ENCODE assay signal across 13 cellular contexts in the genomic region with DNA sequence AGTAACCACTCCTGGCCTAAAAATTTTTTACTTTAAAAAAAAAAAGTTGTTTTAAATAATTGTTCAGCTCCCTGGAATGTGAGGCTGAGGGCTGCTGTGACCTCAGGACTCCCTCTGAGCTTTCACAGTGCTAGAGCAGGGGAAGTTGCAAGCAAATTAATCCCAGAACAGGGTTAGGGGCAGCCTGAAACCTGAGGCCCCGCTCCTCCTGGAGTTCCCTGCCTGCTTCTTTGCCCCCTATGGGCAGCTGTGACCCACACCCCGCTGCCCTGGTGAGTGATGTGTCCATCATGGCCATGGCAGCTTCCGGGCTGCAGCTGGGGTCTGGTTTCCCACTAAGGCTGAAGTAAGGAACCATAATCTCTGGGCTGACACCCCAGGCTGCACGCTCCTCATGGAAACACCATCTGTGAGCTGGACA. TPM values are rescaled to one million over a fixed set of nuclear protein-coding genes. Genes with fewer than 3 reads are reported as not detected.
DNase-seq lines count a peak whose midpoint lies in the region; ATAC-seq and TF ChIP-seq lines count a peak whose summit lies in the region.
"Had no signal": no experiment of that assay in that cellular context is flagged by ENCODE, and none has a peak within 500 bp of the region (broad histone marks: within the 10 kb centered on the region; RNA-seq: fewer than 3 reads in every experiment).

No MANE protein-coding gene starts in this region.

- peaks cover 48% of the 10 kb centered on the region for H3F3A ChIP-seq in PC-9 (ENCODE audit: insufficient read depth, low read depth)

- no peaks in the 10 kb centered on the region for H3K9me3 ChIP-seq in PC-9 (ENCODE audit: insufficient read depth, low read depth)
- no peaks in the 10 kb centered on the region for H3K9me3 ChIP-seq in HAP-1
- no peaks in the 10 kb centered on the region for H3K9me3 ChIP-seq in esophagus muscularis mucosa

- intact Hi-C loops in PC-9 (cut with micrococcal nuclease; ENCODE audit: unreplicated experiment): loop anchor here (2.0 to 5.0 kb wide), 3 partner anchors 26 to 117 kb away; a partner anchor contains a TSS
- intact Hi-C loops in natural killer cell (cut with micrococcal nuclease): loop anchor here (5.0 to 10.0 kb wide), 2 partner anchors 37 to 140 kb away; a partner anchor contains a TSS
- intact Hi-C loops in esophagus muscularis mucosa (cut with DNase I): no loop called here

- H3K27me3 ChIP-seq in PC-9 (ENCODE audit: insufficient read depth, low read depth) (no peaks in the 10 kb centered on the region), HAP-1 (ENCODE audit: low read depth) (no peaks in the 10 kb centered on the region), esophagus muscularis mucosa (no peaks in the 10 kb centered on the region)

- H4K20me1 ChIP-seq in PC-9 (ENCODE audit: insufficient read depth): no peaks in the 10 kb centered on the region

- WGBS in esophagus muscularis mucosa: 100% methylated on average over 2 of the region's 4 CpGs

- H3K4me2 ChIP-seq in PC-9: no peak overlapping the region

- H2AFZ ChIP-seq in PC-9: no peak overlapping the region

- no peak for TF ChIP-seq POLR2A in esophagus muscularis mucosa (IDR thresholded peaks at IDR 0.05; ENCODE audit: low read depth)

- peaks cover 15% of the 10 kb centered on the region for H3K36me3 ChIP-seq in PC-9 (ENCODE audit: low read depth)
- H3K36me3 ChIP-seq in HAP-1 (replicated peaks): peaks cover 22% of the 10 kb centered on the region
- peaks cover 4 to 28% (median 24%) of the 10 kb centered on the region in 4 donors for H3K36me3 ChIP-seq in esophagus muscularis mucosa

- BruUV-seq in PC-9 (replicated peaks; lab: Mats Ljungman, UMichigan): no TSS peak

- no peak for ATAC-seq in natural killer cell

- peak overlapping the region; percentile 49; the same call in 1 of the 2 replicates for H3K27ac ChIP-seq in PC-9
- H3K27ac ChIP-seq in esophagus muscularis mucosa (replicated peaks in 1 of 4): no peak overlapping the region

- H3K36me3 Mint-ChIP-seq in natural killer cell: no peaks in the 10 kb centered on the region
- H3K36me3 Mint-ChIP-seq: activated naive CD8-positive, alpha-beta T cell treated with anti-CD3 and anti-CD28 coated beads for 36 hours; naive B cell had no signal

- no peaks in the 10 kb centered on the region for H3K27me3 Mint-ChIP-seq in natural killer cell (ENCODE audit: low read depth in 2 of 2)
- H3K27me3 Mint-ChIP-seq: activated naive CD8-positive, alpha-beta T cell treated with anti-CD3 and anti-CD28 coated beads for 36 hours; naive B cell had no signal

- no peaks in the 10 kb centered on the region for H3K9me2 ChIP-seq in PC-9 (ENCODE audit: insufficient read depth)

- H3K27ac Mint-ChIP-seq in natural killer cell: no peak overlapping the region

- DNase-seq in GM04503 (ENCODE audit: low read depth) (peak; percentile 32), PC-9 (no peak), fibroblast of mammary gland (ENCODE audit: low read depth) (peak; percentile 74), retina (peak; percentile 54), HAP-1 (ENCODE audit: low spot score in 2 of 2) (no peak), natural killer cell (no peak), esophagus muscularis mucosa (ENCODE audit: extremely low spot score) (no peak), inferior parietal cortex (ENCODE audit: extremely low spot score) (no peak)
- DNase-seq: activated naive CD8-positive, alpha-beta T cell treated with anti-CD3 and anti-CD28 coated beads for 36 hours; DMS 273 treated with DMSO at 0.1 percent for 48 hours; naive B cell; NCI-H1417; T-helper 9 cell had no signal

- no peak for TF ChIP-seq EP300 in esophagus muscularis mucosa (IDR thresholded peaks at IDR 0.05)

- no peaks in the 10 kb centered on the region for H3K9me3 Mint-ChIP-seq in natural killer cell
- H3K9me3 Mint-ChIP-seq: activated naive CD8-positive, alpha-beta T cell treated with anti-CD3 and anti-CD28 coated beads for 36 hours; naive B cell had no signal

- H3K79me2 ChIP-seq in PC-9 (ENCODE audit: low read depth): no peaks in the 10 kb centered on the region

- no peak overlapping the region for H3K4me3 Mint-ChIP-seq in natural killer cell
- H3K4me3 Mint-ChIP-seq: activated naive CD8-positive, alpha-beta T cell treated with anti-CD3 and anti-CD28 coated beads for 36 hours had no signal

- in situ Hi-C loops in HAP-1 (cut with MboI; ENCODE audit: low sequenced_read_pairs): no loop called here

- CTCF ChIA-PET in PC-9 (lab: Charles Lee): no interaction called here

- no peak overlapping the region for H3K4me3 ChIP-seq in PC-9
- no peak overlapping the region for H3K4me3 ChIP-seq in fibroblast of mammary gland (ENCODE audit: control insufficient read depth, low read depth, low read length)
- no peak overlapping the region for H3K4me3 ChIP-seq in HAP-1
- H3K4me3 ChIP-seq in esophagus muscularis mucosa: no peak overlapping the region

- TF ChIP-seq CTCF in PC-9 (conservative IDR thresholded peaks at IDR 0.05): no peak
- TF ChIP-seq CTCF in fibroblast of mammary gland (conservative IDR thresholded peaks at IDR 0.05; ENCODE audit: control insufficient read depth, insufficient read depth, low read depth, low read length): no peak
- no peak for TF ChIP-seq CTCF in natural killer cell (IDR thresholded peaks at IDR 0.05)
- no peak for TF ChIP-seq CTCF in esophagus muscularis mucosa (IDR thresholded peaks at IDR 0.05)

- POLR2A ChIA-PET in PC-9 (lab: Charles Lee; ENCODE audit: unreplicated experiment): no interaction called here

- peaks cover 33% of the 10 kb centered on the region for H3K4me1 ChIP-seq in PC-9 (replicated peaks; ENCODE audit: insufficient read depth)
- H3K4me1 ChIP-seq in HAP-1: peaks cover 14% of the 10 kb centered on the region
- H3K4me1 ChIP-seq in esophagus muscularis mucosa: peaks cover 11 to 18% (median 15%) of the 10 kb centered on the region in 4 donors

- H3K4me1 Mint-ChIP-seq in natural killer cell: no peaks in the 10 kb centered on the region

RNA-seq across cellular contexts. Expression of a gene that starts 9.5 kb away (rescaled TPM):
- total RNA-seq in PC-9 (2021): 15.8 and 16.1 TPM in 2 replicates
- 10 to 100 TPM in 2 of 3 donors, 1 to 10 TPM in 1; 7.7 to 13.8 (median 12.0) TPM for total RNA-seq in natural killer cell
- total RNA-seq in esophagus muscularis mucosa: 10 to 100 TPM; 12.3 to 21.4 (median 16.2) TPM

RNA-seq across cellular contexts. Expression of a gene that starts 9.7 kb away (rescaled TPM):
- total RNA-seq in PC-9 (2021) (80.1 and 81.3 TPM in 2 replicates), natural killer cell (100 to 1,000 TPM in 1 of 3 donors, 10 to 100 TPM in 2; 84.6 to 100 (median 97.1) TPM), esophagus muscularis mucosa (10 to 100 TPM; 29.1 to 59.6 (median 52.7) TPM)

RNA-seq across cellular contexts. Expression of a gene that starts 26.3 kb away (rescaled TPM):
- total RNA-seq in PC-9 (2021) (34.1 and 42.7 TPM in 2 replicates), natural killer cell (10 to 100 TPM in 2 of 3 donors, 1 to 10 TPM in 1; 7.2 to 21.4 (median 10.7) TPM), esophagus muscularis mucosa (10 to 100 TPM; 31.1 to 54.0 (median 34.5) TPM)

RNA-seq across cellular contexts. Expression of a gene that starts 45.5 kb away (rescaled TPM):
- 1.3 and 1.9 TPM in 2 replicates for total RNA-seq in PC-9 (2021)
- total RNA-seq in natural killer cell: not detected
- not detected for total RNA-seq in esophagus muscularis mucosa

RNA-seq across cellular contexts. Expression of a gene that starts 59.4 kb away (rescaled TPM):
- total RNA-seq in PC-9 (2021) (14.9 and 23.6 TPM in 2 replicates), natural killer cell (not detected), esophagus muscularis mucosa (under 1 TPM in 1 of 4 donors, not detected in 3; 0.17 TPM)

Comparison
In these comparisons a context has a peak if more than half of its experiments do, and no peak if none do; other contexts are left out.
1. DNase-seq: peak in GM04503 (single experiment), fibroblast of mammary gland (single experiment) and retina (single experiment); none in PC-9 (0 of 2), HAP-1 (0 of 2), natural killer cell (single experiment), esophagus muscularis mucosa (single experiment) and inferior parietal cortex (single experiment).